Comparison of ENCODE assay signal across 18 cellular contexts in the genomic region with DNA sequence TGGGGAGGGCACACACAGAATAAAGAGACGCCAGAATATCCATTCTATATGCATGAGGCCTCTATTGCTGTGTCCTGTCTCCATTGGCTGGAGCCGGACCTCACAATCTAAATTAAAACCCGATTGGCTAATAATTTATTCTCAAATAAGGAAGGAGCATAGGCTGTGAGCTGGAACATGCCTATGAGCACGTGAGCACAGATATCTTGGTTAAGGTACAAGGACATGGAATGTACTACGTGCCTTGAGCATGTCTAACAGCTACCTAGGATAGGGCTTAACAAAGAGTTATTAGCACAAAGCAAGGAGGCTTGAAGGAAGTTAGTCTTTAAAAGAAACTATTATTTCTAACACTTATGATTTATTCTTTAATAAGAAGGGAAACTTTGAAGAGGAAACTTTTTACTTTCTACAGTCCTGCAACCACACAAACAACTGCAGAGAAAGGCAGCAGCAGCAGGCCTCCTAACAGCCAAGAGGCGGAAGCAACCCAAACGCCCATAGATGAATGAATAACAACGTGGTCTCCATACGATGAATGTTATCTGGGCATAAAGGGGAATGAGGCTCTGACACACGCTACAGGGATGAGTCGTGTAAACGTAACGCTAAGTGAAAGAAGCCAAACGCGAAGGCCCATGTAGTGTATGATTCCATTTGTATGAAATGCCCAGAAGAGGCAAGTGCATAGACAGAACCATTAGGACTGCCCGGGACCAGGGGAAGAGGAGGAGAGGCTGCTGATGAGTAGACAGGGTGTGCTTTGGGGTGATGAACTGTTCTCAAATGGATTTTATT.
A peak's percentile ranks its signal among the peaks of the same experiment; 100 is the strongest.
DNase-seq lines count a peak whose midpoint lies in the region; ATAC-seq, FAIRE-seq and TF ChIP-seq lines count a peak whose summit lies in the region.
"Had no signal": no experiment of that assay in that cellular context is flagged by ENCODE, and none has a peak within 500 bp of the region (broad histone marks: within the 10 kb centered on the region; RNA-seq: fewer than 3 reads in every experiment).

No MANE protein-coding gene starts in this region.

- intact Hi-C loops in activated B cell treated with CpG ODN at 0.5 μM for 24 hours (cut with micrococcal nuclease) = no loop called here
- intact Hi-C loops in cardiac septum (cut with DNase I) = no loop called here

- no peak for FAIRE-seq in GM12892 (lab: Jason Lieb, UNC)
- FAIRE-seq: pancreas, TTC549 had no signal

- CTCF ChIA-PET in activated B cell treated with CpG ODN at 0.5 μM for 24 hours (lab: Charles Lee) = no interaction called here

- H3K27ac Mint-ChIP-seq in activated B cell treated with CpG ODN at 0.5 μM for 24 hours = peak overlapping the region; percentile 59

- H3K9me3 ChIP-seq in effector memory CD4-positive, alpha-beta T cell (ENCODE audit: control insufficient read depth, low read length) = no peaks in the 10 kb centered on the region
- H3K9me3 ChIP-seq: pancreas, SJSA1 had no signal

- peaks cover 3% of the 10 kb centered on the region for H3K4me1 ChIP-seq in effector memory CD4-positive, alpha-beta T cell (ENCODE audit: control insufficient read depth, insufficient read depth, low read length, poor library complexity, severe bottlenecking)
- H3K4me1 ChIP-seq: pancreas, SJSA1 had no signal

- no peak for DNase-seq in GM12892 (ENCODE audit: insufficient read length)
- no peak for DNase-seq in activated B cell treated with CpG ODN at 0.5 μM for 24 hours
- peak; percentile 54 for DNase-seq in fibroblast of peridontal ligament (ENCODE audit: extremely low read depth)
- peak; percentile 41 for DNase-seq in skeletal muscle cell (ENCODE audit: low read depth)
- DNase-seq in mucosa of gallbladder (ENCODE audit: low spot score) = no peak
- DNase-seq in effector memory CD4-positive, alpha-beta T cell = no peak
- no peak for DNase-seq in effector CD4-positive, alpha-beta T cell
- DNase-seq in cardiac septum (ENCODE audit: low spot score) = no peak
- DNase-seq: activated CD8-positive, alpha-beta memory T cell treated with anti-CD3 and anti-CD28 coated beads for 24 hours; activated gamma-delta T cell; kidney glomerular epithelial cell; NCI-H1417; stimulated activated naive CD4-positive, alpha-beta T cell treated with Interleukin-2 at 50 U/mL for 16 hours had no signal

- H3K4me3 Mint-ChIP-seq in activated B cell treated with CpG ODN at 0.5 μM for 24 hours = no peak overlapping the region
- H3K4me3 Mint-ChIP-seq: CD14-positive monocyte had no signal

- no peak overlapping the region for H3K27ac ChIP-seq in effector memory CD4-positive, alpha-beta T cell (ENCODE audit: insufficient read depth, low read length, poor library complexity, severe bottlenecking)
- H3K27ac ChIP-seq: pancreas, SJSA1 had no signal

- H3K27me3 Mint-ChIP-seq in activated B cell treated with CpG ODN at 0.5 μM for 24 hours = no peaks in the 10 kb centered on the region

- peaks cover 45% of the 10 kb centered on the region for H3K36me3 ChIP-seq in effector memory CD4-positive, alpha-beta T cell (ENCODE audit: control insufficient read depth, insufficient read depth, low read length)

- H3K9me3 Mint-ChIP-seq in activated B cell treated with CpG ODN at 0.5 μM for 24 hours = no peaks in the 10 kb centered on the region
- H3K9me3 Mint-ChIP-seq: CD14-positive monocyte had no signal

- no peak for TF ChIP-seq CTCF in activated B cell treated with CpG ODN at 0.5 μM for 24 hours (IDR thresholded peaks at IDR 0.05)

- H3K4me3 ChIP-seq in skeletal muscle cell (ENCODE audit: low read depth, low read length) = no peak overlapping the region
- no peak overlapping the region for H3K4me3 ChIP-seq in effector memory CD4-positive, alpha-beta T cell (ENCODE audit: insufficient read depth, low read depth, low read length, poor library complexity, severe bottlenecking)
- H3K4me3 ChIP-seq: pancreas, SJSA1, skin epidermis had no signal

- H3K36me3 Mint-ChIP-seq in activated B cell treated with CpG ODN at 0.5 μM for 24 hours (ENCODE audit: low read depth) = peaks cover 83% of the 10 kb centered on the region

- POLR2A ChIA-PET in activated B cell treated with CpG ODN at 0.5 μM for 24 hours (lab: Charles Lee) = no interaction called here

- peaks cover 2% of the 10 kb centered on the region for H3K4me1 Mint-ChIP-seq in activated B cell treated with CpG ODN at 0.5 μM for 24 hours

- peak; percentile 67 for TF ChIP-seq POLR2A in GM12892 (IDR thresholded peaks at IDR 0.05; ENCODE audit: low read depth, low read length)

- H3K27me3 ChIP-seq in effector memory CD4-positive, alpha-beta T cell (replicated peaks; ENCODE audit: control insufficient read depth, insufficient read depth, low read length, poor library complexity, severe bottlenecking) = no peaks in the 10 kb centered on the region
- H3K27me3 ChIP-seq: pancreas, SJSA1 had no signal

- no peak for ATAC-seq in activated B cell treated with CpG ODN at 0.5 μM for 24 hours (ENCODE audit: low read depth)
- ATAC-seq: pancreas had no signal

Comparison
In these comparisons a context has a peak if more than half of its experiments do, and no peak if none do; other contexts are left out.
1. DNase-seq: peak in fibroblast of peridontal ligament (single experiment) and skeletal muscle cell (single experiment); none in GM12892 (single experiment), activated B cell treated with CpG ODN at 0.5 μM for 24 hours (single experiment), mucosa of gallbladder (single experiment), effector memory CD4-positive, alpha-beta T cell (0 of 3), effector CD4-positive, alpha-beta T cell (single experiment) and cardiac septum (single experiment).